8 cellular contexts compared by ENCODE assay signal in genomic region chrX:118974088-118974907, GRCh38. TPM values are rescaled to one million over a fixed set of nuclear protein-coding genes. Genes with fewer than 3 reads are reported as not detected.
A peak's percentile ranks its signal among the peaks of the same experiment; 100 is the strongest.
DNase-seq lines count a peak whose midpoint lies in the region; TF ChIP-seq lines count a peak whose summit lies in the region.

Gene LONRF3, plus strand, starts transcription at chrX:118974618. Its CDS starts 163 bp downstream, at chrX:118974781.

- no peak within 1 kb of the TSS for H2AK5ac ChIP-seq in H9 (ENCODE audit: insufficient read length, low read length)

- no peak within 1 kb of the TSS for H3K56ac ChIP-seq in H9 (ENCODE audit: insufficient read length, low read depth, low read length)

- H3K14ac ChIP-seq in H9 (ENCODE audit: insufficient read depth, low read length): no peak within 1 kb of the TSS; the same call in 1 of the 2 replicates

- no peak for DNase-seq in H9
- peak; percentile 9 for DNase-seq in SIG-M5 (lab: John Stamatoyannopoulos, UW)
- peak; percentile 6 for DNase-seq in glomerular visceral epithelial cell (ENCODE audit: extremely low spot score)
- peak; percentile 88 for DNase-seq in osteoblast (ENCODE audit: insufficient read length, low spot score, missing footprints)
- DNase-seq in cortex of kidney (lab: John Stamatoyannopoulos, UW): no peak

- no peaks in the 10 kb centered on the region for H3K79me1 ChIP-seq in H9 (ENCODE audit: insufficient read depth, low read depth, low read length, poor library complexity, severe bottlenecking)

- no peak within 1 kb of the TSS for H2BK12ac ChIP-seq in H9 (ENCODE audit: insufficient read length, low read depth, low read length)

- H3K4me2 ChIP-seq in H9 (ENCODE audit: insufficient read depth, insufficient read length, low read length): peak within 1 kb of the TSS; percentile 43
- H3K4me2 ChIP-seq in osteoblast (ENCODE audit: insufficient read depth, low read length): peak within 1 kb of the TSS; percentile 28

- peaks cover 53 to 70% of the 10 kb centered on the region in 2 experiments for H3K9me3 Mint-ChIP-seq in H9
- no peaks in the 10 kb centered on the region for H3K9me3 Mint-ChIP-seq in activated naive CD4-positive, alpha-beta T cell treated with anti-CD3 and anti-CD28 coated beads, Interleukin-2, amount 50 U/mL, for 24 hours

- no CpG with 5 or more reads among the region's 45 CpGs for WGBS in H9 (ENCODE audit: extremely low coverage, insufficient read length, low lambda C conversion rate)
- 2% methylated on average over 45 of the region's 45 CpGs for WGBS in thymus

- no peak within 1 kb of the TSS for H2BK5ac ChIP-seq in H9 (ENCODE audit: insufficient read length, low read length)

- H4K20me1 ChIP-seq in H9 (ENCODE audit: control insufficient read depth, insufficient read depth, insufficient read length) (no peaks in the 10 kb centered on the region), osteoblast (ENCODE audit: insufficient read depth, low read length) (no peaks in the 10 kb centered on the region)

- H3K4me1 ChIP-seq in H9 (ENCODE audit: insufficient read depth, low read length): no peaks in the 10 kb centered on the region
- H3K4me1 ChIP-seq in osteoblast (ENCODE audit: insufficient read depth, low read length): no peaks in the 10 kb centered on the region
- no peaks in the 10 kb centered on the region for H3K4me1 ChIP-seq in thymus (ENCODE audit: control insufficient read depth, insufficient read depth, low read length)

- H3K4me3 Mint-ChIP-seq in H9: peak within 1 kb of the TSS; percentile 45 to 74
- peak within 1 kb of the TSS; percentile 95 for H3K4me3 Mint-ChIP-seq in activated naive CD4-positive, alpha-beta T cell treated with anti-CD3 and anti-CD28 coated beads, Interleukin-2, amount 50 U/mL, for 24 hours

- peak within 1 kb of the TSS; percentile 55 for H3K27ac ChIP-seq in 22Rv1
- H3K27ac ChIP-seq in H9 (ENCODE audit: insufficient read length, low read depth, low read length): no peak within 1 kb of the TSS
- no peak within 1 kb of the TSS for H3K27ac ChIP-seq in osteoblast (ENCODE audit: low read depth, low read length)
- no peak within 1 kb of the TSS for H3K27ac ChIP-seq in thymus (ENCODE audit: low read depth)

- H3K4ac ChIP-seq in H9 (ENCODE audit: low read depth, low read length): no peak within 1 kb of the TSS

- no peak within 1 kb of the TSS for H3K18ac ChIP-seq in H9 (ENCODE audit: insufficient read length, low read depth, low read length)

- peaks cover 100% of the 10 kb centered on the region for H3K27me3 Mint-ChIP-seq in H9 (ENCODE audit: low read depth)
- no peaks in the 10 kb centered on the region for H3K27me3 Mint-ChIP-seq in activated naive CD4-positive, alpha-beta T cell treated with anti-CD3 and anti-CD28 coated beads, Interleukin-2, amount 50 U/mL, for 24 hours

- no peaks in the 10 kb centered on the region for H3K23me2 ChIP-seq in H9 (ENCODE audit: insufficient read length, low read depth, low read length, poor library complexity, severe bottlenecking)

- no peak within 1 kb of the TSS for H2BK15ac ChIP-seq in H9 (ENCODE audit: low read depth, low read length)

- H3K36me3 Mint-ChIP-seq in H9 (ENCODE audit: insufficient read depth in 1 of 3, low read depth in 3 of 3): peaks cover 2 to 4% (median 3%) of the 10 kb centered on the region in 3 experiments; a peak in 6 of 7 replicates
- H3K36me3 Mint-ChIP-seq in activated naive CD4-positive, alpha-beta T cell treated with anti-CD3 and anti-CD28 coated beads, Interleukin-2, amount 50 U/mL, for 24 hours: no peaks in the 10 kb centered on the region

- H4K8ac ChIP-seq in H9 (replicated peaks; ENCODE audit: insufficient read length, low read depth, low read length): no peak within 1 kb of the TSS

- peaks cover 11 to 23% of the 10 kb centered on the region in 2 experiments for H3K4me1 Mint-ChIP-seq in H9
- peaks cover 18% of the 10 kb centered on the region for H3K4me1 Mint-ChIP-seq in activated naive CD4-positive, alpha-beta T cell treated with anti-CD3 and anti-CD28 coated beads, Interleukin-2, amount 50 U/mL, for 24 hours

- H3K27ac Mint-ChIP-seq in H9: no peak within 1 kb of the TSS
- peak within 1 kb of the TSS; percentile 97 for H3K27ac Mint-ChIP-seq in activated naive CD4-positive, alpha-beta T cell treated with anti-CD3 and anti-CD28 coated beads, Interleukin-2, amount 50 U/mL, for 24 hours

- no peak within 1 kb of the TSS for H2AFZ ChIP-seq in H9 (ENCODE audit: low read length)
- H2AFZ ChIP-seq in osteoblast (ENCODE audit: low read length): peak within 1 kb of the TSS; percentile 29

- no peak within 1 kb of the TSS for H3T11ph ChIP-seq in H9 (ENCODE audit: low read length)

- no peak within 1 kb of the TSS for H2BK120ac ChIP-seq in H9 (ENCODE audit: low read depth, low read length, poor library complexity, severe bottlenecking)

- no peak within 1 kb of the TSS for H3K23ac ChIP-seq in H9 (ENCODE audit: insufficient read length, low read depth, low read length)

- H2BK20ac ChIP-seq in H9 (ENCODE audit: low read depth, low read length, poor library complexity, severe bottlenecking): no peak within 1 kb of the TSS

- H4K91ac ChIP-seq in H9 (ENCODE audit: insufficient read length, low read depth, low read length): no peak within 1 kb of the TSS

- TF ChIP-seq CTCF in 22Rv1 (IDR thresholded peaks at IDR 0.05) (no peak), H9 (conservative IDR thresholded peaks at IDR 0.05) (no peak), osteoblast (IDR thresholded peaks at IDR 0.05; ENCODE audit: extremely low read depth, low read depth, low read length) (no peak)

- H3K9me3 ChIP-seq in H9 (ENCODE audit: control insufficient read depth, low read depth, low read length) (peaks cover 36% of the 10 kb centered on the region), osteoblast (ENCODE audit: low read depth, low read length) (no peaks in the 10 kb centered on the region), thymus (ENCODE audit: control insufficient read depth) (no peaks in the 10 kb centered on the region)

- H3K79me2 ChIP-seq in H9 (ENCODE audit: insufficient read depth, low read length): no peaks in the 10 kb centered on the region
- H3K79me2 ChIP-seq in osteoblast (ENCODE audit: insufficient read depth, low read length): no peaks in the 10 kb centered on the region

- H3K36me3 ChIP-seq in osteoblast (ENCODE audit: insufficient read depth, low read length): no peaks in the 10 kb centered on the region
- no peaks in the 10 kb centered on the region for H3K36me3 ChIP-seq in thymus (ENCODE audit: control insufficient read depth, insufficient read depth)

- H3K9ac ChIP-seq in H9 (ENCODE audit: extremely low read depth, insufficient read length, low read length): no peak within 1 kb of the TSS

- peaks cover 71% of the 10 kb centered on the region for H3K27me3 ChIP-seq in H9 (ENCODE audit: insufficient read depth, low read length)
- peaks cover 39% of the 10 kb centered on the region for H3K27me3 ChIP-seq in osteoblast (ENCODE audit: insufficient read depth, low read length)
- H3K27me3 ChIP-seq in thymus (ENCODE audit: control insufficient read depth, insufficient read depth): peaks cover 6% of the 10 kb centered on the region

- H3K4me3 ChIP-seq in osteoblast (ENCODE audit: insufficient read depth, low read length): peak within 1 kb of the TSS; percentile 16
- H3K4me3 ChIP-seq in thymus (ENCODE audit: low read length): peak within 1 kb of the TSS; percentile 32

- no peak within 1 kb of the TSS for H4K5ac ChIP-seq in H9 (ENCODE audit: insufficient read length, low read depth, low read length)

RNA-seq across cellular contexts. Expression of gene LONRF3, which starts in this region (rescaled TPM):
- total RNA-seq in H9 (2021) (0.33 and 0.39 TPM in 2 replicates), osteoblast (0.36 and 0.59 TPM in 2 replicates)
- 0.25 TPM for polyA plus RNA-seq in thymus

Comparison
In these comparisons a context has a peak if more than half of its experiments do, and no peak if none do; other contexts are left out.
1. Peak in DNase-seq, H3K4me3 ChIP-seq and H3K4me2 ChIP-seq in osteoblast; RNA of the gene not detected or under 1 TPM.
2. DNase-seq: peak in SIG-M5 (single experiment) and glomerular visceral epithelial cell (single experiment); none in H9 (single experiment) and cortex of kidney (single experiment).